21 cellular contexts compared by ENCODE assay signal in genomic region chr7:47454961-47455871, GRCh38.
A peak's percentile ranks its signal among the peaks of the same experiment; 100 is the strongest.
DNase-seq lines count a peak whose midpoint lies in the region; ATAC-seq and TF ChIP-seq lines count a peak whose summit lies in the region.
"Had no signal": no experiment of that assay in that cellular context is flagged by ENCODE, and none has a peak within 500 bp of the region (broad histone marks: within the 10 kb centered on the region; RNA-seq: fewer than 3 reads in every experiment).

No MANE protein-coding gene starts in this region.

- WGBS in IMR-90 (ENCODE audit: extremely low coverage in 2 of 2, insufficient read length in 1 of 2), 2 experiments, result 97% methylated on average over 5 of the region's 8 CpGs; no CpG with 5 or more reads in 1 of the 2 experiments
- 87 to 93% methylated on average over 5 to 8 of the region's 8 CpGs for WGBS in body of pancreas, 2 donors

- peaks cover 2 to 18% of the 10 kb centered on the region in 2 donors for H3K36me3 Mint-ChIP-seq in stimulated activated naive B cell treated with anti-CD40 and anti-IgM and Interleukin-4, amounts not matched to agents 10 μg/mL and 1 μg/mL and 100 μg/mL, for 72 hours
- H3K36me3 Mint-ChIP-seq: T-cell had no signal

- CTCF ChIA-PET in IMR-90 (lab: Yijun Ruan, JAX), result interaction anchor here (0.5 kb wide), 1 partner anchor 331 kb away, joined by 3 read pairs; no protein-coding TSS in a partner anchor

- H3K4me2 ChIP-seq in IMR-90 (ENCODE audit: low read depth, low read length), result no peak overlapping the region

- H3K36me3 ChIP-seq in IMR-90 (ENCODE audit: control insufficient read depth, insufficient read depth, low read length), result no peaks in the 10 kb centered on the region
- no peaks in the 10 kb centered on the region for H3K36me3 ChIP-seq in body of pancreas (replicated peaks in 1 of 2; ENCODE audit: insufficient read depth in 1 of 2, low read depth in 2 of 2)
- no peaks in the 10 kb centered on the region for H3K36me3 ChIP-seq in mucosa of stomach (ENCODE audit: control insufficient read depth, insufficient read depth, low read length)
- no peaks in the 10 kb centered on the region for H3K36me3 ChIP-seq in subcutaneous abdominal adipose tissue (ENCODE audit: control insufficient read depth in 5 of 5, insufficient read depth in 5 of 5, low read length in 5 of 5)
- H3K36me3 ChIP-seq: prostate gland had no signal

- H2BK15ac ChIP-seq in IMR-90 (ENCODE audit: low read depth, low read length), result peak overlapping the region; percentile 89; the same call in 2 of the 3 replicates

- peak overlapping the region; percentile 21 for H2AFZ ChIP-seq in IMR-90 (replicated peaks; ENCODE audit: low read length, poor library complexity)

- H3K4me1 Mint-ChIP-seq in stimulated activated naive B cell treated with anti-CD40 and anti-IgM and Interleukin-4, amounts not matched to agents 10 μg/mL and 1 μg/mL and 100 μg/mL, for 72 hours, result peaks cover 22 to 38% of the 10 kb centered on the region in 2 donors
- H3K4me1 Mint-ChIP-seq: activated T-helper 17 cell treated with anti-CD3 and anti-CD28 coated beads, Interleukin-2, amount 50 U/mL, for 72 hours; central memory CD8-positive, alpha-beta T cell had no signal

- peaks cover 35% of the 10 kb centered on the region for H4K20me1 ChIP-seq in IMR-90 (ENCODE audit: insufficient read depth, low read length)

- H3K4ac ChIP-seq in IMR-90 (ENCODE audit: low read depth, low read length), result peak overlapping the region; percentile 95

- intact Hi-C loops in IMR-90 (cut with micrococcal nuclease), result loop anchor here (5.0 kb wide), 2 partner anchors 117 to 362 kb away; no protein-coding TSS in a partner anchor
- intact Hi-C loops in body of pancreas (cut with DNase I), result no loop called here

- peaks cover 41 to 88% of the 10 kb centered on the region in 2 experiments for H3K79me1 ChIP-seq in IMR-90 (ENCODE audit: low read depth in 1 of 2, low read length in 2 of 2)

- peak overlapping the region; percentile 92; the same call in 1 of the 2 replicates for H3K23ac ChIP-seq in IMR-90 (ENCODE audit: low read depth, low read length)

- peak overlapping the region; percentile 82 for H4K5ac ChIP-seq in IMR-90 (ENCODE audit: low read depth, low read length)

- H2BK20ac ChIP-seq in IMR-90 (ENCODE audit: low read depth, low read length), result peak overlapping the region; percentile 85; the same call in 1 of the 2 replicates

- H3K4me3 ChIP-seq in IMR-90 (ENCODE audit: insufficient read depth, low read depth, low read length) (no peak overlapping the region), body of pancreas (no peak overlapping the region), mucosa of stomach (ENCODE audit: low read length) (no peak overlapping the region), subcutaneous abdominal adipose tissue (ENCODE audit: low read depth in 1 of 5, low read length in 5 of 5) (no peak overlapping the region)
- H3K4me3 ChIP-seq: prostate gland had no signal

- peak overlapping the region; percentile 94 for H3K14ac ChIP-seq in IMR-90 (replicated peaks; ENCODE audit: low read depth, low read length)

- in situ Hi-C loops in IMR-90 (cut with MboI; ENCODE audit: low sequenced_read_pairs), result no loop called here

- H3K27ac ChIP-seq in IMR-90 (ENCODE audit: insufficient read depth, low read length) (peak overlapping the region; percentile 90; the same call in 1 of the 2 replicates), body of pancreas (peak overlapping the region in 3 of 4 donors; percentile 78 to 95 (median 92)), subcutaneous abdominal adipose tissue (ENCODE audit: low read depth, low read length) (peak overlapping the region; percentile 97)
- H3K27ac ChIP-seq: VCaP had no signal

- H3K9me3 ChIP-seq in IMR-90 (ENCODE audit: control insufficient read depth, insufficient read depth, low read length) (no peaks in the 10 kb centered on the region), body of pancreas (no peaks in the 10 kb centered on the region), mucosa of stomach (ENCODE audit: control insufficient read depth, low read length) (no peaks in the 10 kb centered on the region), subcutaneous abdominal adipose tissue (ENCODE audit: control insufficient read depth in 5 of 5, low read length in 5 of 5) (no peaks in the 10 kb centered on the region)
- H3K9me3 ChIP-seq: prostate gland had no signal

- no peaks in the 10 kb centered on the region for H3K27me3 Mint-ChIP-seq in stimulated activated naive B cell treated with anti-CD40 and anti-IgM and Interleukin-4, amounts not matched to agents 10 μg/mL and 1 μg/mL and 100 μg/mL, for 72 hours
- H3K27me3 Mint-ChIP-seq: activated T-helper 17 cell treated with anti-CD3 and anti-CD28 coated beads, Interleukin-2, amount 50 U/mL, for 72 hours; central memory CD8-positive, alpha-beta T cell; stimulated activated naive CD8-positive, alpha-beta T cell treated with anti-CD3 and anti-CD28 coated beads, Interleukin-15, Interleukin-2, amounts not matched to agents 100 ng/mL and 50 ng/mL, for 24 hours; T-cell had no signal

- ATAC-seq in IMR-90 (ENCODE audit: low read depth) (no peak), body of pancreas (no peak), GM18498 (IDR thresholded peaks at IDR 0.05; ENCODE audit: unreplicated experiment) (no peak)
- ATAC-seq in stimulated activated naive B cell treated with anti-CD40 and anti-IgM and Interleukin-4, amounts not matched to agents 10 μg/mL and 1 μg/mL and 100 μg/mL, for 72 hours (replicated peaks), result no peak
- ATAC-seq: activated T-helper 17 cell treated with anti-CD3 and anti-CD28 coated beads, Interleukin-2, amount 50 U/mL, for 72 hours; T-cell had no signal

- TF ChIP-seq RAD21 in IMR-90 (IDR thresholded peaks at IDR 0.05; ENCODE audit: low read length), result no peak

- H4K8ac ChIP-seq in IMR-90 (ENCODE audit: low read depth in 2 of 2, low read length in 2 of 2), result peak overlapping the region in 1 of 2 experiments; percentile 89; a peak in 2 of 4 replicates

- DNase-seq in IMR-90, result no peak
- DNase-seq in body of pancreas, result peak in 1 of 4 donors; percentile 11
- no peak for DNase-seq in ureter (ENCODE audit: low spot score)
- DNase-seq in stimulated activated naive B cell treated with anti-CD40 and anti-IgM and Interleukin-4, amounts not matched to agents 10 μg/mL and 1 μg/mL and 100 μg/mL, for 72 hours, result no peak
- DNase-seq in pons (ENCODE audit: low spot score), result no peak
- DNase-seq: AML-193; Calu3; KG1; NCI-H1092; NCI-H2171 treated with DMSO at 0.1 percent for 48 hours; NCI-H82; stimulated activated CD4-positive, alpha-beta T cell treated with anti-CD3 and anti-CD28 coated beads, Interleukin-15, amount 100 ng/mL, for 24 hours; T-cell had no signal

- H3K4me1 ChIP-seq in IMR-90 (ENCODE audit: control insufficient read depth, insufficient read depth, low read length) (peaks cover 46% of the 10 kb centered on the region), body of pancreas (peaks cover 68% of the 10 kb centered on the region), mucosa of stomach (ENCODE audit: control insufficient read depth, insufficient read depth, low read length) (peaks cover 58% of the 10 kb centered on the region), subcutaneous abdominal adipose tissue (ENCODE audit: control insufficient read depth in 5 of 5, insufficient read depth in 5 of 5, low read length in 5 of 5) (peaks cover 5 to 66% (median 53%) of the 10 kb centered on the region in 5 donors)
- H3K4me1 ChIP-seq: prostate gland had no signal

- H3K27me3 ChIP-seq in IMR-90 (ENCODE audit: control insufficient read depth, insufficient read depth, low read length) (no peaks in the 10 kb centered on the region), body of pancreas (no peaks in the 10 kb centered on the region), mucosa of stomach (ENCODE audit: control insufficient read depth, insufficient read depth, low read length) (no peaks in the 10 kb centered on the region), subcutaneous abdominal adipose tissue (ENCODE audit: control insufficient read depth in 5 of 5, insufficient read depth in 4 of 5, low read length in 5 of 5) (no peaks in the 10 kb centered on the region)

- no peak overlapping the region for H3K56ac ChIP-seq in IMR-90 (ENCODE audit: extremely low read depth, insufficient read depth, low read length)

- TF ChIP-seq CTCF in IMR-90 (conservative IDR thresholded peaks at IDR 0.05; ENCODE audit: low read depth, low read length) (no peak), body of pancreas (IDR thresholded peaks at IDR 0.05) (no peak)

- peak overlapping the region; percentile 33; the same call in 1 of the 2 replicates for H3K18ac ChIP-seq in IMR-90 (ENCODE audit: low read depth, low read length)

- BruUV-seq in IMR-90 (replicated peaks; lab: Mats Ljungman, UMichigan), result no TSS peak

- dilution Hi-C loops in IMR-90 (cut with HindIII; ENCODE audit: low sequenced_read_pairs, unreplicated experiment), result no loop called here

- peaks cover 55% of the 10 kb centered on the region for H3K9me1 ChIP-seq in IMR-90 (ENCODE audit: insufficient read depth, low read length)

- peak overlapping the region; percentile 99 for H2AK5ac ChIP-seq in IMR-90 (ENCODE audit: low read depth, low read length)

- H3K9ac ChIP-seq in IMR-90 (ENCODE audit: low read depth, low read length) (0 out of 2 replicates have a peak overlapping the region, but pooled peaks have one; percentile 53), mucosa of stomach (ENCODE audit: low read length) (peak overlapping the region; percentile 8), subcutaneous abdominal adipose tissue (ENCODE audit: low read length in 5 of 5) (peak overlapping the region in 2 of 5 donors; percentile 66 to 73)

- H3K9me3 Mint-ChIP-seq in stimulated activated naive B cell treated with anti-CD40 and anti-IgM and Interleukin-4, amounts not matched to agents 10 μg/mL and 1 μg/mL and 100 μg/mL, for 72 hours, result no peaks in the 10 kb centered on the region
- H3K9me3 Mint-ChIP-seq: activated T-helper 17 cell treated with anti-CD3 and anti-CD28 coated beads, Interleukin-2, amount 50 U/mL, for 72 hours; central memory CD8-positive, alpha-beta T cell; stimulated activated naive CD8-positive, alpha-beta T cell treated with anti-CD3 and anti-CD28 coated beads, Interleukin-15, Interleukin-2, amounts not matched to agents 100 ng/mL and 50 ng/mL, for 24 hours; T-cell had no signal

- H3K4me3 Mint-ChIP-seq in stimulated activated naive B cell treated with anti-CD40 and anti-IgM and Interleukin-4, amounts not matched to agents 10 μg/mL and 1 μg/mL and 100 μg/mL, for 72 hours, result no peak overlapping the region
- H3K4me3 Mint-ChIP-seq: activated T-helper 17 cell treated with anti-CD3 and anti-CD28 coated beads, Interleukin-2, amount 50 U/mL, for 72 hours; central memory CD8-positive, alpha-beta T cell; stimulated activated naive CD8-positive, alpha-beta T cell treated with anti-CD3 and anti-CD28 coated beads, Interleukin-15, Interleukin-2, amounts not matched to agents 100 ng/mL and 50 ng/mL, for 24 hours; T-cell had no signal

- peak overlapping the region; percentile 9 for H2BK5ac ChIP-seq in IMR-90 (ENCODE audit: low read depth, low read length, poor library complexity, severe bottlenecking)

- POLR2A ChIA-PET in IMR-90 (lab: Charles Lee; ENCODE audit: unreplicated experiment), result no interaction called here

- H2AK9ac ChIP-seq in IMR-90 (replicated peaks; ENCODE audit: low read depth, low read length, poor library complexity), result peak overlapping the region; percentile 89

- no peak overlapping the region for H3K27ac Mint-ChIP-seq in stimulated activated naive B cell treated with anti-CD40 and anti-IgM and Interleukin-4, amounts not matched to agents 10 μg/mL and 1 μg/mL and 100 μg/mL, for 72 hours
- H3K27ac Mint-ChIP-seq: activated T-helper 17 cell treated with anti-CD3 and anti-CD28 coated beads, Interleukin-2, amount 50 U/mL, for 72 hours; stimulated activated naive CD8-positive, alpha-beta T cell treated with anti-CD3 and anti-CD28 coated beads, Interleukin-15, Interleukin-2, amounts not matched to agents 100 ng/mL and 50 ng/mL, for 24 hours; T-cell had no signal

- peak overlapping the region; percentile 92 for H4K91ac ChIP-seq in IMR-90 (ENCODE audit: insufficient read depth, low read depth, low read length)

- H2BK120ac ChIP-seq in IMR-90 (ENCODE audit: low read depth, low read length), result peak overlapping the region; percentile 95; the same call in 1 of the 2 replicates

- TF ChIP-seq POLR2A in IMR-90 (IDR thresholded peaks at IDR 0.05; ENCODE audit: low read depth, low read length) (no peak), body of pancreas (IDR thresholded peaks at IDR 0.05) (no peak)
